7 cellular contexts compared by ENCODE assay signal in the genomic region with DNA sequence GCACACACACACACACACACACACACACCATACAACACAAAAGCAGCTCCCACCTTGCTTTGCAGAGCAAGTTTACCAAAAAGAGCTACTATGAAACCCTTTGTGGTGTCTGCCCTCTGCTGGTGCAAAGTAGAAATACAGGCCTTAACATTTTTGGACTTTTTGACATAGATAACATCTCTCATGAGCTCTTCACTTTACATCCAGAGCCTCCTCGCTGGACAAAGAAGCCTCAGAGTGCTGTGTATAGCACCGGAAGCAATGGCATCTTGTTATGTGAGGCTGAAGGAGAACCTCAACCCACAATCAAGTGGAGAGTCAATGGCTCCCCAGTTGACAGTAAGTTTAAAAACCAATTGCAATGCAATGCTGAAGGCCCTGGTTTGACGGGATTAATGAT.
DNase-seq lines count a peak whose midpoint lies in the region; ATAC-seq, FAIRE-seq and TF ChIP-seq lines count a peak whose summit lies in the region.

No MANE protein-coding gene starts in this region.

- H3K4me1 Mint-ChIP-seq in astrocyte (ENCODE audit: low read depth, unreplicated experiment) = no peaks in the 10 kb centered on the region

- H3K79me2 ChIP-seq in astrocyte (ENCODE audit: insufficient read depth, low read length) = no peaks in the 10 kb centered on the region

- H3K4me1 ChIP-seq in astrocyte (ENCODE audit: insufficient read depth, low read length) (peaks cover 12% of the 10 kb centered on the region), suprapubic skin (no peaks in the 10 kb centered on the region)

- no peaks in the 10 kb centered on the region for H4K20me1 ChIP-seq in astrocyte (ENCODE audit: insufficient read depth, low read length)

- H3K27me3 Mint-ChIP-seq in astrocyte (ENCODE audit: low read depth, unreplicated experiment) = no peaks in the 10 kb centered on the region

- no peaks in the 10 kb centered on the region for H3K36me3 Mint-ChIP-seq in astrocyte (ENCODE audit: low read depth, unreplicated experiment)

- no peaks in the 10 kb centered on the region for H3K36me3 ChIP-seq in astrocyte (ENCODE audit: insufficient read depth, low read length)
- H3K36me3 ChIP-seq in suprapubic skin = no peaks in the 10 kb centered on the region

- H3K27me3 ChIP-seq in astrocyte (ENCODE audit: insufficient read depth, low read length) (no peaks in the 10 kb centered on the region), suprapubic skin (no peaks in the 10 kb centered on the region)

- no peak overlapping the region for H3K27ac Mint-ChIP-seq in astrocyte (ENCODE audit: unreplicated experiment)

- peak; percentile 80 for ATAC-seq in GM19043 (IDR thresholded peaks at IDR 0.05; ENCODE audit: low read depth, unreplicated experiment)
- ATAC-seq in HG03175 (IDR thresholded peaks at IDR 0.05; ENCODE audit: unreplicated experiment) = peak; percentile 80

- 33% methylated on average over 3 of the region's 3 CpGs for WGBS in suprapubic skin

- no peaks in the 10 kb centered on the region for H3K9me3 ChIP-seq in astrocyte (ENCODE audit: insufficient read depth, low read depth, low read length)
- no peaks in the 10 kb centered on the region for H3K9me3 ChIP-seq in suprapubic skin

- FAIRE-seq in astrocyte (lab: Jason Lieb, UNC) = no peak

- TF ChIP-seq POLR2A in suprapubic skin (IDR thresholded peaks at IDR 0.05) = no peak

- H3K27ac ChIP-seq in astrocyte (ENCODE audit: low read depth, low read length) (no peak overlapping the region), suprapubic skin (no peak overlapping the region)

- H3K9me3 Mint-ChIP-seq in astrocyte (ENCODE audit: unreplicated experiment) = no peaks in the 10 kb centered on the region

- no peak for TF ChIP-seq EP300 in suprapubic skin (IDR thresholded peaks at IDR 0.05)

- H3K4me3 Mint-ChIP-seq in astrocyte (ENCODE audit: unreplicated experiment) = no peak overlapping the region

- H3K4me2 ChIP-seq in astrocyte (ENCODE audit: low read length) = no peak overlapping the region

- TF ChIP-seq CTCF in astrocyte (IDR thresholded peaks at IDR 0.05; ENCODE audit: insufficient read depth, low read depth, low read length) (peak; percentile 90), suprapubic skin (IDR thresholded peaks at IDR 0.05) (peak; percentile 53 to 57)

- DNase-seq in EH (ENCODE audit: low read depth) (peak; percentile 7), NCI-H460 (ENCODE audit: extremely low read depth, low read depth) (peak; percentile 62), astrocyte (ENCODE audit: low read depth) (peak; percentile 18), islet precursor cell (peak; percentile 80), suprapubic skin (ENCODE audit: low spot score in 2 of 2) (no peak)

- no peak overlapping the region for H2AFZ ChIP-seq in astrocyte (ENCODE audit: low read depth, low read length)

- no peak overlapping the region for H3K4me3 ChIP-seq in astrocyte (ENCODE audit: insufficient read depth, low read depth, low read length)
- no peak overlapping the region for H3K4me3 ChIP-seq in suprapubic skin

- no peak overlapping the region for H3K9ac ChIP-seq in astrocyte (ENCODE audit: low read length)

Comparison
In these comparisons a context has a peak if more than half of its experiments do, and no peak if none do; other contexts are left out.
1. DNase-seq: peak in EH (single experiment), NCI-H460 (single experiment), astrocyte (single experiment) and islet precursor cell (single experiment); none in suprapubic skin (0 of 2).